8 cellular contexts compared by ENCODE assay signal in the genomic region with DNA sequence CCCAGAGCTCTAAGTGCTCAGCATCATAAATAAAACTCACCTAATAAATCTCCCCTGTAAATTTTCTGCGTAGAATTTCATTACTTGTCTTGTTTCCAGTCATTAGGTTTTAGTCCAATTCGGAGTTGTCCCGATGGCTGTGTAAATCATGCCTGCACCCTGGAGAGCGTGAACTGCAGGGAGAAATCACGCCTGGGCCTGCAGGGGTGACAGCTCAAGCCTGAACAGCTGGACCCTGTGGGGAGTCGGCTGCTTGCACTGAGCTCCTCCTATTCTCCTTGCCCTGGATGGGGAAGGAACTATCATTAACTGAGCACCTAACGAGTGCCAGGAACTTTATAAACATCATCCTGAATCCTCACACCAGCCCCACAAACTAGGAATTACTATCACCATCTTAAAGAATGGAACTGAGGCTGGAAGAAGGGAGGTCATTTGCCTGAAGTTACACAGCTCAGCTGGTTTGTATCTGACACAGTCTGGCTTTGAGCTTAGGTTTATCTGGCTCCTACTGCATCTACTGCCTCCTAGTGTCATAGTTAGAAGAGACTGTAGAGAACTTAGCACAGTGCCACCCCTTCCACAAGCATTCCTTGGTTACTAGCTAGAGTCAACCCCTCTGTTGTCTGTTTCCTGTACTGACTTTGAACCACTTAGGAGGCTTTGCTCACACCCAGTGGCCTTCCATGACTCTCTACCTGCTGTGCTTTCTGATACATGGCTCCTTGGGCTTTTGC. TPM values are rescaled to one million over a fixed set of nuclear protein-coding genes. Genes with fewer than 3 reads are reported as not detected.
DNase-seq lines count a peak whose midpoint lies in the region; ATAC-seq and TF ChIP-seq lines count a peak whose summit lies in the region.

No MANE protein-coding gene starts in this region.

- peak; percentile 41 for TF ChIP-seq RAD21 in IMR-90 (IDR thresholded peaks at IDR 0.05; ENCODE audit: low read length)

- no peak overlapping the region for H2BK120ac ChIP-seq in IMR-90 (ENCODE audit: low read depth, low read length)

- no peaks in the 10 kb centered on the region; the same call in 1 of the 2 replicates for H4K20me1 ChIP-seq in IMR-90 (ENCODE audit: insufficient read depth, low read length)

- H2AK9ac ChIP-seq in IMR-90 (replicated peaks; ENCODE audit: low read depth, low read length, poor library complexity), result no peak overlapping the region

- H3K4me3 ChIP-seq in GM12865 (ENCODE audit: low read depth, low read length), result no peak overlapping the region
- no peak overlapping the region for H3K4me3 ChIP-seq in IMR-90 (ENCODE audit: insufficient read depth, low read depth, low read length)
- no peak overlapping the region for H3K4me3 ChIP-seq in astrocyte of the spinal cord (ENCODE audit: low read depth, low read length)
- H3K4me3 ChIP-seq in lower lobe of right lung, result no peak overlapping the region

- H3K79me1 ChIP-seq in IMR-90 (ENCODE audit: low read depth in 1 of 2, low read length in 2 of 2), result no peaks in the 10 kb centered on the region

- no peaks in the 10 kb centered on the region for H3K4me1 Mint-ChIP-seq in natural killer cell treated with Interleukin-12 subunit alpha and Interleukin-12 subunit beta and Interleukin-15 and Interleukin-18, amount 100 ng/mL, for 72 hours (ENCODE audit: low read depth in 2 of 2)

- H3K9me1 ChIP-seq in IMR-90 (ENCODE audit: insufficient read depth, low read length), result no peaks in the 10 kb centered on the region

- H4K91ac ChIP-seq in IMR-90 (ENCODE audit: insufficient read depth, low read depth, low read length), result no peak overlapping the region

- H3K14ac ChIP-seq in IMR-90 (replicated peaks; ENCODE audit: low read depth, low read length), result no peak overlapping the region

- no peak overlapping the region for H3K4me3 Mint-ChIP-seq in natural killer cell treated with Interleukin-12 subunit alpha and Interleukin-12 subunit beta and Interleukin-15 and Interleukin-18, amount 100 ng/mL, for 72 hours

- dilution Hi-C loops in IMR-90 (cut with HindIII; ENCODE audit: low sequenced_read_pairs, unreplicated experiment), result no loop called here

- CTCF ChIA-PET in IMR-90 (lab: Yijun Ruan, JAX), result interaction anchor here (0.9 to 1.4 kb wide), 5 partner anchors 9 to 82 kb away, joined by 3 to 4 read pairs (median 3); no protein-coding TSS in a partner anchor

- H3K56ac ChIP-seq in IMR-90 (ENCODE audit: extremely low read depth, insufficient read depth, low read length), result no peak overlapping the region

- H2AK5ac ChIP-seq in IMR-90 (ENCODE audit: low read depth, low read length), result no peak overlapping the region

- no peaks in the 10 kb centered on the region for H3K9me3 ChIP-seq in IMR-90 (ENCODE audit: control insufficient read depth, insufficient read depth, low read length)
- H3K9me3 ChIP-seq in lower lobe of right lung, result no peaks in the 10 kb centered on the region

- H3K4me1 ChIP-seq in IMR-90 (ENCODE audit: control insufficient read depth, insufficient read depth, low read length) (no peaks in the 10 kb centered on the region), lower lobe of right lung (no peaks in the 10 kb centered on the region)

- no peak overlapping the region for H3K4me2 ChIP-seq in IMR-90 (ENCODE audit: low read depth, low read length)

- POLR2A ChIA-PET in IMR-90 (lab: Charles Lee; ENCODE audit: unreplicated experiment), result interaction anchor here (0.5 kb wide), 1 partner anchor 48 kb away, joined by 3 read pairs; no protein-coding TSS in a partner anchor

- no peak overlapping the region for H2BK15ac ChIP-seq in IMR-90 (ENCODE audit: low read depth, low read length)

- H3K36me3 Mint-ChIP-seq in natural killer cell treated with Interleukin-12 subunit alpha and Interleukin-12 subunit beta and Interleukin-15 and Interleukin-18, amount 100 ng/mL, for 72 hours, result no peaks in the 10 kb centered on the region

- H3K9ac ChIP-seq in IMR-90 (ENCODE audit: low read depth, low read length), result no peak overlapping the region

- H3K4ac ChIP-seq in IMR-90 (ENCODE audit: low read depth, low read length), result no peak overlapping the region

- H3K23ac ChIP-seq in IMR-90 (ENCODE audit: low read depth, low read length), result no peak overlapping the region

- ATAC-seq in IMR-90 (ENCODE audit: low read depth), result peak; percentile 93
- ATAC-seq in natural killer cell treated with Interleukin-12 subunit alpha and Interleukin-12 subunit beta and Interleukin-15 and Interleukin-18, amount 100 ng/mL, for 72 hours, result peak in 1 of 2 donors; percentile 45
- no peak for ATAC-seq in GM21723 (IDR thresholded peaks at IDR 0.05; ENCODE audit: unreplicated experiment)
- no peak for ATAC-seq in lower lobe of right lung

- intact Hi-C loops in IMR-90 (cut with micrococcal nuclease), result loop anchor here (1.0 kb wide), 1 partner anchor 45 kb away; no protein-coding TSS in a partner anchor
- intact Hi-C loops in lower lobe of right lung (cut with DNase I), result no loop called here

- H3K27ac Mint-ChIP-seq in natural killer cell treated with Interleukin-12 subunit alpha and Interleukin-12 subunit beta and Interleukin-15 and Interleukin-18, amount 100 ng/mL, for 72 hours, result no peak overlapping the region

- H3K27ac ChIP-seq in IMR-90 (ENCODE audit: insufficient read depth, low read length), result no peak overlapping the region
- no peak overlapping the region for H3K27ac ChIP-seq in lower lobe of right lung

- no peaks in the 10 kb centered on the region for H3K9me3 Mint-ChIP-seq in natural killer cell treated with Interleukin-12 subunit alpha and Interleukin-12 subunit beta and Interleukin-15 and Interleukin-18, amount 100 ng/mL, for 72 hours

- no peak overlapping the region for H2BK5ac ChIP-seq in IMR-90 (ENCODE audit: low read depth, low read length, poor library complexity, severe bottlenecking)

- BruUV-seq in IMR-90 (replicated peaks; lab: Mats Ljungman, UMichigan), result no TSS peak

- no CpG with 5 or more reads among the region's 7 CpGs for WGBS in IMR-90 (ENCODE audit: extremely low coverage in 2 of 2, insufficient read length in 1 of 2), 2 experiments

- no peak overlapping the region for H3K18ac ChIP-seq in IMR-90 (ENCODE audit: low read depth, low read length)

- H3K36me3 ChIP-seq in IMR-90 (ENCODE audit: control insufficient read depth, insufficient read depth, low read length) (no peaks in the 10 kb centered on the region), lower lobe of right lung (no peaks in the 10 kb centered on the region)

- H4K5ac ChIP-seq in IMR-90 (ENCODE audit: low read depth, low read length), result no peak overlapping the region

- DNase-seq in GM12865 (ENCODE audit: low read depth) (peak; percentile 58), IMR-90 (peak; percentile 55), astrocyte of the spinal cord (ENCODE audit: low read depth, low spot score) (peak; percentile 22), lower lobe of right lung (no peak)
- DNase-seq in natural killer cell treated with Interleukin-12 subunit alpha and Interleukin-12 subunit beta and Interleukin-15 and Interleukin-18, amount 100 ng/mL, for 72 hours (ENCODE audit: low spot score), result peak; percentile 58
- no peak for DNase-seq in stimulated activated CD4-positive, alpha-beta T cell treated with anti-CD3 and anti-CD28 coated beads, Interleukin-4, amount 100 ng/mL, for 1 hour
- no peak for DNase-seq in activated CD4-positive, alpha-beta T cell treated with anti-CD3 and anti-CD28 coated beads for 4 hours

- TF ChIP-seq POLR2A in IMR-90 (IDR thresholded peaks at IDR 0.05; ENCODE audit: low read depth, low read length), result no peak

- H2BK20ac ChIP-seq in IMR-90 (ENCODE audit: low read depth, low read length), result no peak overlapping the region

- H2AFZ ChIP-seq in IMR-90 (replicated peaks; ENCODE audit: low read length, poor library complexity), result no peak overlapping the region

- H3K27me3 ChIP-seq in IMR-90 (ENCODE audit: control insufficient read depth, insufficient read depth, low read length) (peaks cover 39% of the 10 kb centered on the region), lower lobe of right lung (ENCODE audit: low read depth) (peaks cover 49% of the 10 kb centered on the region)

- in situ Hi-C loops in IMR-90 (cut with MboI; ENCODE audit: low sequenced_read_pairs) (no loop called here), astrocyte of the spinal cord (cut with HindIII; ENCODE audit: low sequenced_read_pairs) (no loop called here)

- H3K27me3 Mint-ChIP-seq in natural killer cell treated with Interleukin-12 subunit alpha and Interleukin-12 subunit beta and Interleukin-15 and Interleukin-18, amount 100 ng/mL, for 72 hours, result peaks cover 40 to 51% of the 10 kb centered on the region in 2 donors

- H4K8ac ChIP-seq in IMR-90 (ENCODE audit: low read depth in 2 of 2, low read length in 2 of 2), result no peak overlapping the region

- peak; percentile 53 for TF ChIP-seq CTCF in GM12865 (IDR thresholded peaks at IDR 0.05; ENCODE audit: insufficient read depth, low read depth, low read length, missing control alignments)
- peak; percentile 52 for TF ChIP-seq CTCF in IMR-90 (conservative IDR thresholded peaks at IDR 0.05; ENCODE audit: low read depth, low read length)
- TF ChIP-seq CTCF in astrocyte of the spinal cord (IDR thresholded peaks at IDR 0.05; ENCODE audit: low read depth, low read length), result peak; percentile 50
- TF ChIP-seq CTCF in lower lobe of right lung (IDR thresholded peaks at IDR 0.05), result no peak

TF ChIP-seq in IMR-90, 13 proteins besides CTCF, POLR2A, EP300 and RAD21:
- TF ChIP-seq SMC3 (IDR thresholded peaks at IDR 0.05; ENCODE audit: low read depth, low read length), result peak; percentile 44
- no peak for TF ChIP-seq CEBPB (IDR thresholded peaks at IDR 0.05; ENCODE audit: low read depth, low read length)
TF ChIP-seq in IMR-90: peak in this region for 1.

RNA-seq across cellular contexts. Expression of gene POU3F1, which starts 25.1 kb away (rescaled TPM):
- total RNA-seq in IMR-90 (2012; rRNA removed) (not detected in 2 replicates), lower lobe of right lung (not detected)
- not detected in 2 replicates for polyA plus RNA-seq in IMR-90 (2012; rRNA removed)
- polyA plus RNA-seq in IMR-90 (2012; cell fraction: cytosol; rRNA removed), result 0.03 TPM in 1 of 2 replicates, not detected in the other
- 0.03 TPM in 1 of 2 replicates, not detected in the other for polyA plus RNA-seq in IMR-90 (2012; cell fraction: nucleus; rRNA removed; ENCODE audit: low replicate concordance)
- total RNA-seq in natural killer cell treated with Interleukin-12 subunit alpha and Interleukin-12 subunit beta and Interleukin-15 and Interleukin-18, amount 100 ng/mL, for 72 hours, result under 1 TPM; 0.50 to 0.93 TPM

RNA-seq across cellular contexts. Expression of gene UTP11, which starts 59.2 kb away (rescaled TPM):
- 27.8 and 58.3 TPM in 2 replicates for total RNA-seq in IMR-90 (2012; rRNA removed)
- polyA plus RNA-seq in IMR-90 (2012; rRNA removed), result 19.3 and 22.0 TPM in 2 replicates
- 7.2 and 12.9 TPM in 2 replicates for polyA plus RNA-seq in IMR-90 (2012; cell fraction: cytosol; rRNA removed)
- polyA plus RNA-seq in IMR-90 (2012; cell fraction: nucleus; rRNA removed; ENCODE audit: low replicate concordance), result 2.1 and 14.6 TPM in 2 replicates
- total RNA-seq in natural killer cell treated with Interleukin-12 subunit alpha and Interleukin-12 subunit beta and Interleukin-15 and Interleukin-18, amount 100 ng/mL, for 72 hours, result 10 to 100 TPM; 59.9 to 60.0 TPM
- total RNA-seq in lower lobe of right lung, result 22.8 TPM

Comparison
In these comparisons a context has a peak if more than half of its experiments do, and no peak if none do; other contexts are left out.
1. DNase-seq: peak in GM12865 (single experiment), IMR-90 (single experiment), astrocyte of the spinal cord (single experiment) and natural killer cell treated with Interleukin-12 subunit alpha and Interleukin-12 subunit beta and Interleukin-15 and Interleukin-18, amount 100 ng/mL, for 72 hours (single experiment); none in lower lobe of right lung (single experiment), stimulated activated CD4-positive, alpha-beta T cell treated with anti-CD3 and anti-CD28 coated beads, Interleukin-4, amount 100 ng/mL, for 1 hour (single experiment) and activated CD4-positive, alpha-beta T cell treated with anti-CD3 and anti-CD28 coated beads for 4 hours (0 of 2).